In the genomic region with DNA sequence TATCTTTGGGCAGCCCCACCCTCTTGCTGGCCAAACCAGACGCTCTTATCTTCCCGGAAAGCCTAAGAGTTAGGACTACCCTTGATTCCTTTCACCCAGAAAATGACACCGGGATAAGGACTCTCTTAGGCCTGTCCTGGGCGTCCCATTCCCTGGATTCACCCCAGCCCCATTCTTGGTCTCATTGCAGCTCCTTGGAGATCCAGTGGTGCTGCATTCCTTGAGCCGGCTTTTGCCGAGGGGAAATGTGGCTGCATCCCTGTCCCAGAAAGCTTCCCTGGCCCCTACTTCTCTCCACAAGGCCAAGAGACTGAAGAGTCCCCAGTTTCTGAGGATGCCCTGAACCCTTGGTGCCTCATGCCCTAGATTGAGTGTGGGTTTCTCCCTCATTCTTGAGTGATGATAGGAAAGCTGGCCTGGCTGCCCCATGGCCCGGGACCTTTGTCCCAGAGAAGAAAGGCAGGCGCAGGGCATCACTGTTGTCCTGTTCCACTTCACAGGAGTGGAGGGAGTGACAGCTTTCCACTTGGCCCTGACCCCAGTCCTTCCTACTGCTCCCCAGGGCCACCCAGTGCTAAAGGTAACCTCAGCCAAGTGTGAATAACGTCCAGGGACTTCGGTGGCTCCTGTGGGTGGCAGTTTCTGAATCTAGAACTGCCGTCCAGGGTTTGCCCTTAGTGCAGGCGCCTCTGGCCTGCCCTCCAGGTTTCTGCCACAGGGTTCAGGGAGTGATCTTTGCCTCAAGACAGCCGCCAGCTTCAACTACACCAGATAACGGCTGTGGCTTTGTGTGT, we compare ENCODE assay signal across 2 cellular contexts.
TF ChIP-seq lines count a peak whose summit lies in the region.

No MANE protein-coding gene starts in this region.

TF ChIP-seq in liver, 16 proteins besides CTCF, POLR2A, EP300 and RAD21:
- TF ChIP-seq, protein P1, sequence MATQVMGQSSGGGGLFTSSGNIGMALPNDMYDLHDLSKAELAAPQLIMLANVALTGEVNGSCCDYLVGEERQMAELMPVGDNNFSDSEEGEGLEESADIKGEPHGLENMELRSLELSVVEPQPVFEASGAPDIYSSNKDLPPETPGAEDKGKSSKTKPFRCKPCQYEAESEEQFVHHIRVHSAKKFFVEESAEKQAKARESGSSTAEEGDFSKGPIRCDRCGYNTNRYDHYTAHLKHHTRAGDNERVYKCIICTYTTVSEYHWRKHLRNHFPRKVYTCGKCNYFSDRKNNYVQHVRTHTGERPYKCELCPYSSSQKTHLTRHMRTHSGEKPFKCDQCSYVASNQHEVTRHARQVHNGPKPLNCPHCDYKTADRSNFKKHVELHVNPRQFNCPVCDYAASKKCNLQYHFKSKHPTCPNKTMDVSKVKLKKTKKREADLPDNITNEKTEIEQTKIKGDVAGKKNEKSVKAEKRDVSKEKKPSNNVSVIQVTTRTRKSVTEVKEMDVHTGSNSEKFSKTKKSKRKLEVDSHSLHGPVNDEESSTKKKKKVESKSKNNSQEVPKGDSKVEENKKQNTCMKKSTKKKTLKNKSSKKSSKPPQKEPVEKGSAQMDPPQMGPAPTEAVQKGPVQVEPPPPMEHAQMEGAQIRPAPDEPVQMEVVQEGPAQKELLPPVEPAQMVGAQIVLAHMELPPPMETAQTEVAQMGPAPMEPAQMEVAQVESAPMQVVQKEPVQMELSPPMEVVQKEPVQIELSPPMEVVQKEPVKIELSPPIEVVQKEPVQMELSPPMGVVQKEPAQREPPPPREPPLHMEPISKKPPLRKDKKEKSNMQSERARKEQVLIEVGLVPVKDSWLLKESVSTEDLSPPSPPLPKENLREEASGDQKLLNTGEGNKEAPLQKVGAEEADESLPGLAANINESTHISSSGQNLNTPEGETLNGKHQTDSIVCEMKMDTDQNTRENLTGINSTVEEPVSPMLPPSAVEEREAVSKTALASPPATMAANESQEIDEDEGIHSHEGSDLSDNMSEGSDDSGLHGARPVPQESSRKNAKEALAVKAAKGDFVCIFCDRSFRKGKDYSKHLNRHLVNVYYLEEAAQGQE (IDR thresholded peaks at IDR 0.05) = no peak
- no peak for TF ChIP-seq EGR1 (IDR thresholded peaks at IDR 0.05; ENCODE audit: low read depth in 2 of 2)
- peak in 1 of 2 donors; percentile 33 for TF ChIP-seq HNF4A (conservative IDR thresholded peaks at IDR 0.05)
- no peak for TF ChIP-seq NR2F2 (IDR thresholded peaks at IDR 0.05)
- no peak for TF ChIP-seq FOXA1 (IDR thresholded peaks at IDR 0.05)
- no peak for TF ChIP-seq FOXA2 (IDR thresholded peaks at IDR 0.05)
- peak; percentile 37 to 60 for TF ChIP-seq RXRA (IDR thresholded peaks at IDR 0.05)
- no peak for TF ChIP-seq HNF4G (IDR thresholded peaks at IDR 0.05)
- TF ChIP-seq JUND (IDR thresholded peaks at IDR 0.05) = no peak
- TF ChIP-seq, protein P2, sequence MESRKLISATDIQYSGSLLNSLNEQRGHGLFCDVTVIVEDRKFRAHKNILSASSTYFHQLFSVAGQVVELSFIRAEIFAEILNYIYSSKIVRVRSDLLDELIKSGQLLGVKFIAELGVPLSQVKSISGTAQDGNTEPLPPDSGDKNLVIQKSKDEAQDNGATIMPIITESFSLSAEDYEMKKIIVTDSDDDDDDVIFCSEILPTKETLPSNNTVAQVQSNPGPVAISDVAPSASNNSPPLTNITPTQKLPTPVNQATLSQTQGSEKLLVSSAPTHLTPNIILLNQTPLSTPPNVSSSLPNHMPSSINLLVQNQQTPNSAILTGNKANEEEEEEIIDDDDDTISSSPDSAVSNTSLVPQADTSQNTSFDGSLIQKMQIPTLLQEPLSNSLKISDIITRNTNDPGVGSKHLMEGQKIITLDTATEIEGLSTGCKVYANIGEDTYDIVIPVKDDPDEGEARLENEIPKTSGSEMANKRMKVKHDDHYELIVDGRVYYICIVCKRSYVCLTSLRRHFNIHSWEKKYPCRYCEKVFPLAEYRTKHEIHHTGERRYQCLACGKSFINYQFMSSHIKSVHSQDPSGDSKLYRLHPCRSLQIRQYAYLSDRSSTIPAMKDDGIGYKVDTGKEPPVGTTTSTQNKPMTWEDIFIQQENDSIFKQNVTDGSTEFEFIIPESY (IDR thresholded peaks at IDR 0.05) = no peak
- TF ChIP-seq SP1 (IDR thresholded peaks at IDR 0.05) = peak; percentile 17
- TF ChIP-seq, protein P3, sequence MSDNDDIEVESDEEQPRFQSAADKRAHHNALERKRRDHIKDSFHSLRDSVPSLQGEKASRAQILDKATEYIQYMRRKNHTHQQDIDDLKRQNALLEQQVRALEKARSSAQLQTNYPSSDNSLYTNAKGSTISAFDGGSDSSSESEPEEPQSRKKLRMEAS (IDR thresholded peaks at IDR 0.05) = no peak
- TF ChIP-seq, protein P4, sequence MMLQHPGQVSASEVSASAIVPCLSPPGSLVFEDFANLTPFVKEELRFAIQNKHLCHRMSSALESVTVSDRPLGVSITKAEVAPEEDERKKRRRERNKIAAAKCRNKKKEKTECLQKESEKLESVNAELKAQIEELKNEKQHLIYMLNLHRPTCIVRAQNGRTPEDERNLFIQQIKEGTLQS (IDR thresholded peaks at IDR 0.05) = no peak
- no peak for TF ChIP-seq TAF1 (conservative IDR thresholded peaks at IDR 0.05)

TF ChIP-seq in SK-N-SH treated with all-trans-retinoic acid at 6 μM for 48 hours, 23 proteins besides CTCF, POLR2A, EP300 and RAD21 (continued from another document):
- no peak for TF ChIP-seq SNAI2 (CRISPR knock-in tag; IDR thresholded peaks at IDR 0.05)
- TF ChIP-seq ZNF565 (CRISPR knock-in tag; conservative IDR thresholded peaks at IDR 0.05; ENCODE audit: low read depth) = no peak
- TF ChIP-seq ARNTL (CRISPR knock-in tag; IDR thresholded peaks at IDR 0.05; ENCODE audit: borderline replicate concordance, low read depth) = no peak
- TF ChIP-seq ZNF8 (CRISPR knock-in tag; IDR thresholded peaks at IDR 0.05) = no peak
- no peak for TF ChIP-seq GLIS3 (CRISPR knock-in tag; IDR thresholded peaks at IDR 0.05)
- TF ChIP-seq, protein P5, sequence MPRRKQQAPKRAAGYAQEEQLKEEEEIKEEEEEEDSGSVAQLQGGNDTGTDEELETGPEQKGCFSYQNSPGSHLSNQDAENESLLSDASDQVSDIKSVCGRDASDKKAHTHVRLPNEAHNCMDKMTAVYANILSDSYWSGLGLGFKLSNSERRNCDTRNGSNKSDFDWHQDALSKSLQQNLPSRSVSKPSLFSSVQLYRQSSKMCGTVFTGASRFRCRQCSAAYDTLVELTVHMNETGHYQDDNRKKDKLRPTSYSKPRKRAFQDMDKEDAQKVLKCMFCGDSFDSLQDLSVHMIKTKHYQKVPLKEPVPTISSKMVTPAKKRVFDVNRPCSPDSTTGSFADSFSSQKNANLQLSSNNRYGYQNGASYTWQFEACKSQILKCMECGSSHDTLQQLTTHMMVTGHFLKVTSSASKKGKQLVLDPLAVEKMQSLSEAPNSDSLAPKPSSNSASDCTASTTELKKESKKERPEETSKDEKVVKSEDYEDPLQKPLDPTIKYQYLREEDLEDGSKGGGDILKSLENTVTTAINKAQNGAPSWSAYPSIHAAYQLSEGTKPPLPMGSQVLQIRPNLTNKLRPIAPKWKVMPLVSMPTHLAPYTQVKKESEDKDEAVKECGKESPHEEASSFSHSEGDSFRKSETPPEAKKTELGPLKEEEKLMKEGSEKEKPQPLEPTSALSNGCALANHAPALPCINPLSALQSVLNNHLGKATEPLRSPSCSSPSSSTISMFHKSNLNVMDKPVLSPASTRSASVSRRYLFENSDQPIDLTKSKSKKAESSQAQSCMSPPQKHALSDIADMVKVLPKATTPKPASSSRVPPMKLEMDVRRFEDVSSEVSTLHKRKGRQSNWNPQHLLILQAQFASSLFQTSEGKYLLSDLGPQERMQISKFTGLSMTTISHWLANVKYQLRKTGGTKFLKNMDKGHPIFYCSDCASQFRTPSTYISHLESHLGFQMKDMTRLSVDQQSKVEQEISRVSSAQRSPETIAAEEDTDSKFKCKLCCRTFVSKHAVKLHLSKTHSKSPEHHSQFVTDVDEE (CRISPR knock-in tag; IDR thresholded peaks at IDR 0.05) = no peak
- TF ChIP-seq PPARA (CRISPR knock-in tag; IDR thresholded peaks at IDR 0.05; ENCODE audit: borderline replicate concordance) = no peak
- no peak for TF ChIP-seq BACH2 (CRISPR knock-in tag; IDR thresholded peaks at IDR 0.05; ENCODE audit: borderline replicate concordance)
- TF ChIP-seq ZNF70 (CRISPR knock-in tag; IDR thresholded peaks at IDR 0.05) = no peak
